Comparison of ENCODE assay signal across 19 cellular contexts in genomic region chr9:36118201-36118600, GRCh38. TPM values are rescaled to one million over a fixed set of nuclear protein-coding genes. Genes with fewer than 3 reads are reported as not detected.
DNase-seq lines count a peak whose midpoint lies in the region; ATAC-seq, FAIRE-seq and TF ChIP-seq lines count a peak whose summit lies in the region.
"Had no signal": no experiment of that assay in that cellular context is flagged by ENCODE, and none has a peak within 500 bp of the region (broad histone marks: within the 10 kb centered on the region; RNA-seq: fewer than 3 reads in every experiment).

No MANE protein-coding gene starts in this region.

- peaks cover 55% of the 10 kb centered on the region for H3K36me3 Mint-ChIP-seq in HFFc6 (ENCODE audit: low read depth)
- H3K36me3 Mint-ChIP-seq in astrocyte (ENCODE audit: low read depth, unreplicated experiment) = peaks cover 31% of the 10 kb centered on the region
- H3K36me3 Mint-ChIP-seq in nephron progenitor cell (ENCODE audit: low read depth) = peaks cover 45% of the 10 kb centered on the region

- no peak for ATAC-seq in omental fat pad (ENCODE audit: low FRiP score)

- peaks cover 21% of the 10 kb centered on the region for H3K36me3 ChIP-seq in astrocyte (ENCODE audit: insufficient read depth, low read length)
- H3K36me3 ChIP-seq: HAP-1 had no signal

- H3K27ac Mint-ChIP-seq in HFFc6 (0 out of 2 replicates have a peak overlapping the region, but pooled peaks have one; percentile 11), astrocyte (ENCODE audit: unreplicated experiment) (peak overlapping the region; percentile 14), nephron progenitor cell (peak overlapping the region; percentile 11)
- H3K27ac Mint-ChIP-seq: B cell; CD8-positive, alpha-beta memory T cell had no signal

- H3K4me2 ChIP-seq in astrocyte (ENCODE audit: low read length) = no peak overlapping the region
- H3K4me2 ChIP-seq: BLaER1 treated with 17β-estradiol and CSF1 and Interleukin-3, amounts not matched to agents 10 nM and 100 nM had no signal

- in situ Hi-C loops in G401 (cut with HindIII; ENCODE audit: low sequenced_read_pairs) = no loop called here

- no peak overlapping the region for H2AFZ ChIP-seq in astrocyte (ENCODE audit: low read depth, low read length)

- no peaks in the 10 kb centered on the region for H3K79me2 ChIP-seq in astrocyte (ENCODE audit: insufficient read depth, low read length)

- H3K9me3 Mint-ChIP-seq in HFFc6 (no peaks in the 10 kb centered on the region), astrocyte (ENCODE audit: unreplicated experiment) (no peaks in the 10 kb centered on the region), nephron progenitor cell (no peaks in the 10 kb centered on the region)
- H3K9me3 Mint-ChIP-seq: CD8-positive, alpha-beta memory T cell had no signal

- H3K4me1 Mint-ChIP-seq in HFFc6 (ENCODE audit: low read depth) (peaks cover 23% of the 10 kb centered on the region), astrocyte (ENCODE audit: low read depth, unreplicated experiment) (peaks cover 18% of the 10 kb centered on the region), nephron progenitor cell (peaks cover 15% of the 10 kb centered on the region)
- H3K4me1 Mint-ChIP-seq: B cell; CD8-positive, alpha-beta memory T cell had no signal

- no peak overlapping the region for H3K4me3 Mint-ChIP-seq in HFFc6
- H3K4me3 Mint-ChIP-seq in astrocyte (ENCODE audit: unreplicated experiment) = no peak overlapping the region
- H3K4me3 Mint-ChIP-seq in nephron progenitor cell = no peak overlapping the region
- H3K4me3 Mint-ChIP-seq: B cell; CD8-positive, alpha-beta memory T cell had no signal

- no peak overlapping the region for H3K9ac ChIP-seq in astrocyte (ENCODE audit: low read length)
- H3K9ac ChIP-seq: BLaER1 treated with 17β-estradiol and CSF1 and Interleukin-3, amounts not matched to agents 10 nM and 100 nM had no signal

- no peaks in the 10 kb centered on the region for H4K20me1 ChIP-seq in astrocyte (ENCODE audit: insufficient read depth, low read length)

- TF ChIP-seq CTCF in HFFc6 (IDR thresholded peaks at IDR 0.05) (no peak), astrocyte (IDR thresholded peaks at IDR 0.05; ENCODE audit: insufficient read depth, low read depth, low read length) (no peak), nephron progenitor cell (IDR thresholded peaks at IDR 0.05) (no peak), omental fat pad (IDR thresholded peaks at IDR 0.05) (no peak)

- H3K4me1 ChIP-seq in astrocyte (ENCODE audit: insufficient read depth, low read length) = peaks cover 3% of the 10 kb centered on the region
- H3K4me1 ChIP-seq: BLaER1 treated with 17β-estradiol and CSF1 and Interleukin-3, amounts not matched to agents 10 nM and 100 nM; HAP-1 had no signal

- no peaks in the 10 kb centered on the region for H3K9me3 ChIP-seq in astrocyte (ENCODE audit: insufficient read depth, low read depth, low read length)
- H3K9me3 ChIP-seq: BLaER1 treated with 17β-estradiol and CSF1 and Interleukin-3, amounts not matched to agents 10 nM and 100 nM; HAP-1 had no signal

- H3K27me3 Mint-ChIP-seq in HFFc6 (ENCODE audit: insufficient read depth) (peaks cover 4% of the 10 kb centered on the region; the same call in 1 of the 2 replicates), astrocyte (ENCODE audit: low read depth, unreplicated experiment) (no peaks in the 10 kb centered on the region), nephron progenitor cell (ENCODE audit: low read depth, poor library complexity) (peaks cover 4% of the 10 kb centered on the region)
- H3K27me3 Mint-ChIP-seq: B cell; CD8-positive, alpha-beta memory T cell had no signal

- H3K4me3 ChIP-seq in astrocyte (ENCODE audit: insufficient read depth, low read depth, low read length) = no peak overlapping the region
- H3K4me3 ChIP-seq: BLaER1 treated with 17β-estradiol and CSF1 and Interleukin-3, amounts not matched to agents 10 nM and 100 nM; HAP-1 had no signal

- FAIRE-seq in astrocyte (lab: Jason Lieb, UNC) (no peak), RCC 7860 (lab: Jason Lieb, UNC) (no peak)
- FAIRE-seq: G401.6, GM12891, GM19239 had no signal

- H3K27me3 ChIP-seq in astrocyte (ENCODE audit: insufficient read depth, low read length) = no peaks in the 10 kb centered on the region
- H3K27me3 ChIP-seq: BLaER1 treated with 17β-estradiol and CSF1 and Interleukin-3, amounts not matched to agents 10 nM and 100 nM had no signal

- DNase-seq in HFFc6 (no peak), astrocyte (ENCODE audit: low read depth) (no peak), nephron progenitor cell (no peak), RCC 7860 (ENCODE audit: low spot score) (no peak), G401 (ENCODE audit: low spot score) (no peak), omental fat pad (ENCODE audit: low spot score) (no peak)
- DNase-seq: CD8-positive, alpha-beta memory T cell; COR-L47; DMS 273 treated with DMSO at 0.1 percent for 48 hours; DMS53; DND-41; EL had no signal

- H3K27ac ChIP-seq in astrocyte (ENCODE audit: low read depth, low read length) = no peak overlapping the region
- H3K27ac ChIP-seq: BLaER1 treated with 17β-estradiol and CSF1 and Interleukin-3, amounts not matched to agents 10 nM and 100 nM had no signal

RNA-seq across cellular contexts. Expression of gene GLIPR2, which starts 18.3 kb away (rescaled TPM):
- total RNA-seq in HFFc6 (2021; fragmentation: NEBNext Ultra II Directional; extraction: Animal tissue kit (Norgen Biotek cat#: 25700)) = 10 to 100 TPM; 18.1 to 24.7 (median 23.4) TPM
- total RNA-seq in astrocyte = 150 and 157 TPM in 2 replicates
- 15.0 and 19.8 TPM in 2 replicates for total RNA-seq in G401 (2014; rRNA removed; shearing (Covaris generic))
- 10 to 100 TPM; 13.6 to 71.1 (median 42.2) TPM for total RNA-seq in omental fat pad

RNA-seq across cellular contexts. Expression of gene CCIN, which starts 51.0 kb away (rescaled TPM):
- 1 to 10 TPM in 1 of 6 experiments, under 1 TPM in 5; 0.59 to 2.5 (median 0.73) TPM for total RNA-seq in HFFc6 (2021; fragmentation: NEBNext Ultra II Directional; extraction: Animal tissue kit (Norgen Biotek cat#: 25700))
- total RNA-seq in astrocyte (1.1 and 1.9 TPM in 2 replicates), omental fat pad (1 to 10 TPM in 1 of 4 donors, under 1 TPM in 2, not detected in 1; 0.65 to 2.5 (median 0.95) TPM)
- total RNA-seq in G401 (2014; rRNA removed; shearing (Covaris generic)) = 0.62 TPM in 1 of 2 replicates, not detected in the other
- total RNA-seq: B cell; CD8-positive, alpha-beta memory T cell; HT-29 had no signal
